9 cellular contexts compared by ENCODE assay signal in genomic region chr10:2893446-2893845, GRCh38.
"Had no signal": no experiment of that assay in that cellular context is flagged by ENCODE, and none has a peak within 500 bp of the region (broad histone marks: within the 10 kb centered on the region; RNA-seq: fewer than 3 reads in every experiment).

No MANE protein-coding gene starts in this region.

- H3K4me3 ChIP-seq: GM23248, HAP-1, K562 had no signal

- H3K9me3 Mint-ChIP-seq: HFFc6 had no signal

- H3K36me3 ChIP-seq: HAP-1 had no signal

- H3K4me1 ChIP-seq: HAP-1 had no signal

- H3K4me3 Mint-ChIP-seq: HFFc6 had no signal

- H3K9me3 ChIP-seq: HAP-1 had no signal

- FAIRE-seq: K562 had no signal

- DNase-seq: GOT3, H7, HFFc6, IMR-90 had no signal

- ATAC-seq: HCT116, K562 had no signal

- H3K27ac ChIP-seq: GM23248, HL-60 had no signal

- H3K27ac Mint-ChIP-seq: HFFc6 had no signal
